1 cellular context compared by ENCODE assay signal in genomic region chr4:174554329-174554728, GRCh38.
TF ChIP-seq lines count a peak whose summit lies in the region.

No MANE protein-coding gene starts in this region.

TF ChIP-seq in HepG2, 621 proteins besides CTCF, POLR2A, EP300 and RAD21:
- TF ChIP-seq NFKB2 (CRISPR knock-in tag; IDR thresholded peaks at IDR 0.05; ENCODE audit: borderline replicate concordance): no peak
- no peak for TF ChIP-seq LCORL (IDR thresholded peaks at IDR 0.05)
- no peak for TF ChIP-seq LCORL (CRISPR knock-in tag; IDR thresholded peaks at IDR 0.05)
- TF ChIP-seq ZNF768 (CRISPR knock-in tag; IDR thresholded peaks at IDR 0.05): no peak
- TF ChIP-seq MEF2D (CRISPR knock-in tag; IDR thresholded peaks at IDR 0.05): no peak
